ENCODE assay signal across 8 cellular contexts in the genomic region with DNA sequence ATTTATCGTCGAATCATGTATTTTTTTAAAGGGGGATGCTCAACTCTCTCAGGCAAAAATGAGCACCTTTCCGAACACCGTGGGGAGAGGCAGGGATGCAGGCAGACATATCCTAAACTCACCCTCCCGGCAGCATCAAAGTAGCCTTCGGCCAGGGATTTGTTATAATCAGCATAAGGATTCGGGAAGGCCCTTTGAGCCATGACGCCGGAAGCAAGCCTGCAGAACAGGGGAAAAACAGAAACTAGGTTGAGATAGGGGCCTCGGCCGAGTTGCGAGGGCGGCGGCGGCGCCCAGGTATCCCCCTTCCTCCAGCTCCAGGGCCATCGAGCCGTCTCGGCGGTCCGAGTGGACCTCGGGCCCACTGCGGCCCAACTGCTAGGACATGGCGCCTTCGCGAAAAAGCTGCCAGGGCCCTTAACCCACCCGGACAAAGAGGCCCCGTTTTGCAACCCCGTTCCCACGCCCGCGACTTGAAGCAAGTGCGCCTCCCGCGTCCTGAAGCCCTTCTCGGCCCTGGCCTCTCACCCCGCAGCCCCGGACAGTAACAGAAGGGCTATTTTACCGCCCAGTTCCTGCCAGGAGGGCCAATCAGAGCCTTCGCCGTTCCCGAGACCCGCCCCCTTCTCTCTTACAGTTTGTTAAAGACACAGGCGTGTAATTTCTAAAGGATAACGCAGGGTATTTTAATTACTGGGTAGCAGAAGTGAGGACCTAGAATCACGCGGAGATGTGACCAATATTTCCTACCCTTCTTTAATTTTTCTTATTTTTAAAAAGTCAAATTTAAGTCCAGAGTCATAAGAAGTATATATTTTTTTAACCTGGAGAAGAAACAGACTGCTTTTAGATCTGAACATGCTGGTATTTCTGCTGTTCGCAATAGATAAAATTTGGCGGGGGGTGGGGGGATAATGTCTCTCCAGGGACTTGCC.
DNase-seq lines count a peak whose midpoint lies in the region; ATAC-seq, FAIRE-seq and TF ChIP-seq lines count a peak whose summit lies in the region.

A gene with protein sequence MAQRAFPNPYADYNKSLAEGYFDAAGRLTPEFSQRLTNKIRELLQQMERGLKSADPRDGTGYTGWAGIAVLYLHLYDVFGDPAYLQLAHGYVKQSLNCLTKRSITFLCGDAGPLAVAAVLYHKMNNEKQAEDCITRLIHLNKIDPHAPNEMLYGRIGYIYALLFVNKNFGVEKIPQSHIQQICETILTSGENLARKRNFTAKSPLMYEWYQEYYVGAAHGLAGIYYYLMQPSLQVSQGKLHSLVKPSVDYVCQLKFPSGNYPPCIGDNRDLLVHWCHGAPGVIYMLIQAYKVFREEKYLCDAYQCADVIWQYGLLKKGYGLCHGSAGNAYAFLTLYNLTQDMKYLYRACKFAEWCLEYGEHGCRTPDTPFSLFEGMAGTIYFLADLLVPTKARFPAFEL (minus strand): TSS at position 566 of the 935 bp plus-strand sequence. CDS start 363 bp downstream, at position 203.

- H3K9me2 ChIP-seq in Loucy (replicated peaks; ENCODE audit: low read depth, low read length) = no peaks in the 10 kb centered on the region

- peak; percentile 95 for FAIRE-seq in H54 (lab: Jason Lieb, UNC)

- peak within 1 kb of the TSS; percentile 87 for H3K4me3 ChIP-seq in Loucy (ENCODE audit: low read length, poor library complexity, severe bottlenecking)

- H3K4me2 ChIP-seq in Loucy (ENCODE audit: low read depth, low read length, poor library complexity, severe bottlenecking) = peak within 1 kb of the TSS; percentile 88

- peak within 1 kb of the TSS; percentile 97 for H3K27ac Mint-ChIP-seq in nephron progenitor cell
- peak within 1 kb of the TSS; percentile 99 for H3K27ac Mint-ChIP-seq in stimulated activated naive CD8-positive, alpha-beta T cell treated with anti-CD3 and anti-CD28 coated beads, Interleukin-15, amount 100 ng/mL, for 72 hours

- H3K79me2 ChIP-seq in Loucy (ENCODE audit: insufficient read depth, low read length) = peaks cover 17% of the 10 kb centered on the region

- H3K36me3 Mint-ChIP-seq in nephron progenitor cell (ENCODE audit: low read depth) = peaks cover 24% of the 10 kb centered on the region

- H3K9me3 ChIP-seq in Loucy (ENCODE audit: insufficient read depth, low read depth, low read length) = no peaks in the 10 kb centered on the region

- TF ChIP-seq CTCF in Loucy (conservative IDR thresholded peaks at IDR 0.05; ENCODE audit: low read length) (no peak), nephron progenitor cell (IDR thresholded peaks at IDR 0.05) (no peak)

- peak within 1 kb of the TSS; percentile 89 for H2AFZ ChIP-seq in Loucy (ENCODE audit: low read length)

- peaks cover 31% of the 10 kb centered on the region for H3K4me1 ChIP-seq in Loucy (ENCODE audit: insufficient read depth, low read length, poor library complexity, severe bottlenecking)

- H3K4me1 Mint-ChIP-seq in nephron progenitor cell = peaks cover 30% of the 10 kb centered on the region
- H3K4me1 Mint-ChIP-seq in stimulated activated naive CD8-positive, alpha-beta T cell treated with anti-CD3 and anti-CD28 coated beads, Interleukin-15, amount 100 ng/mL, for 72 hours = peaks cover 54% of the 10 kb centered on the region

- peak; percentile 84 for TF ChIP-seq POLR2A in H54 (IDR thresholded peaks at IDR 0.05; ENCODE audit: low read depth, low read length)

- no peaks in the 10 kb centered on the region for H3K9me3 Mint-ChIP-seq in nephron progenitor cell
- no peaks in the 10 kb centered on the region for H3K9me3 Mint-ChIP-seq in stimulated activated naive CD8-positive, alpha-beta T cell treated with anti-CD3 and anti-CD28 coated beads, Interleukin-15, amount 100 ng/mL, for 72 hours

- no peaks in the 10 kb centered on the region for H4K20me1 ChIP-seq in Loucy (ENCODE audit: insufficient read depth, low read length, poor library complexity, severe bottlenecking)

- peak within 1 kb of the TSS; percentile 93 for H3K4me3 Mint-ChIP-seq in nephron progenitor cell
- H3K4me3 Mint-ChIP-seq in stimulated activated naive CD8-positive, alpha-beta T cell treated with anti-CD3 and anti-CD28 coated beads, Interleukin-15, amount 100 ng/mL, for 72 hours = peak within 1 kb of the TSS; percentile 86 to 99

- peaks cover 2% of the 10 kb centered on the region; the same call in 1 of the 2 replicates for H3K36me3 ChIP-seq in Loucy (ENCODE audit: insufficient read depth, low read length)

- peak within 1 kb of the TSS; percentile 90 for H3K9ac ChIP-seq in Loucy (ENCODE audit: low read depth, low read length, poor library complexity, severe bottlenecking)

- no peaks in the 10 kb centered on the region for H3F3A ChIP-seq in Loucy (ENCODE audit: low read depth)

- DNase-seq in ELF-1 (ENCODE audit: low read depth, low spot score) (peak; percentile 90), H54 (ENCODE audit: insufficient read length, low spot score) (peak; percentile 78), SIG-M5 (lab: John Stamatoyannopoulos, UW) (peak; percentile 43), activated gamma-delta T cell (lab: John Stamatoyannopoulos, UW) (peak; percentile 40), fibroblast of the conjunctiva (ENCODE audit: low read depth) (peak; percentile 76), nephron progenitor cell (peak; percentile 87)
- DNase-seq in stimulated activated naive CD8-positive, alpha-beta T cell treated with anti-CD3 and anti-CD28 coated beads, Interleukin-15, amount 100 ng/mL, for 72 hours = peak; percentile 76 to 87

- peak; percentile 99 for ATAC-seq in stimulated activated naive CD8-positive, alpha-beta T cell treated with anti-CD3 and anti-CD28 coated beads, Interleukin-15, amount 100 ng/mL, for 72 hours

- no peaks in the 10 kb centered on the region for H3K27me3 ChIP-seq in Loucy (ENCODE audit: insufficient read depth, low read length, poor library complexity, severe bottlenecking)

- peaks cover 5% of the 10 kb centered on the region for H3K27me3 Mint-ChIP-seq in nephron progenitor cell (ENCODE audit: low read depth, poor library complexity)
- no peaks in the 10 kb centered on the region for H3K27me3 Mint-ChIP-seq in stimulated activated naive CD8-positive, alpha-beta T cell treated with anti-CD3 and anti-CD28 coated beads, Interleukin-15, amount 100 ng/mL, for 72 hours

Comparison
In these comparisons a context has a peak if more than half of its experiments do, and no peak if none do; other contexts are left out.
1. Peak in every context shown above with its lines: DNase-seq, ATAC-seq and H3K4me3 ChIP-seq.
2. DNase-seq: peak in every context shown above with its lines; median percentile 90 in ELF-1; 87 in nephron progenitor cell; 82 in stimulated activated naive CD8-positive, alpha-beta T cell treated with anti-CD3 and anti-CD28 coated beads, Interleukin-15, amount 100 ng/mL, for 72 hours; 78 in H54; 76 in fibroblast of the conjunctiva; 43 in SIG-M5; 40 in activated gamma-delta T cell.